Comparison of ENCODE assay signal across 8 cellular contexts in the genomic region with DNA sequence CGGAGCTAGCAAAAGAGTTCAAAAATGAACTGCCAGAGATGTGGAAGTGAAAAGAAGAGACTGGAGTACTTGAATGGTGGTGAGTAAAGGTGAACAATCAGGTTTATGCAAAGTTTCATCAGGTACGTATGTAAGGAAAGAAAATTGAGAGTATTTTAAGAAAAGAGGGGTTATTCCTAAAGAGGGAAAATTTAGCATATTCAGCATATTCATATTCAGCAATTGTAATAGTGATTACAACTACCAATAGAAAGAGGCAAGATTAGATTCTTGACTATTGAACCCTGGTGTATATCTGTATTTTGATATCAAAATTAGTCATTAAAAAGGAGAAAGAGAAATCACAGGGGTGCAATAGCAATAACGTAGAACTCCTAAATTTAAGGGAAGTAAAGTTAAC.
"Had no signal": no experiment of that assay in that cellular context is flagged by ENCODE, and none has a peak within 500 bp of the region (broad histone marks: within the 10 kb centered on the region; RNA-seq: fewer than 3 reads in every experiment).

No MANE protein-coding gene starts in this region.

- H3K27ac Mint-ChIP-seq: H9 had no signal

- H3K27ac ChIP-seq: GM23248, KMS-11 had no signal

- H3K9ac ChIP-seq: GM23248, KMS-11 had no signal

- DNase-seq: GM23248, H9, HCEC 1CT, KBM-7 had no signal

- FAIRE-seq: H1, H54, HTR-8/SVneo had no signal

- H3K9me3 Mint-ChIP-seq: H9 had no signal

- H3K4me3 Mint-ChIP-seq: H9 had no signal

- H2AFZ ChIP-seq: GM23248 had no signal

- H3K4me2 ChIP-seq: KMS-11 had no signal

- H3K4me3 ChIP-seq: GM23248 had no signal
